ENCODE assay signal across 8 cellular contexts in genomic region chr3:48664313-48664644, GRCh38. TPM values are rescaled to one million over a fixed set of nuclear protein-coding genes. Genes with fewer than 3 reads are reported as not detected.
A peak's percentile ranks its signal among the peaks of the same experiment; 100 is the strongest.
DNase-seq lines count a peak whose midpoint lies in the region; ATAC-seq lines count a peak whose summit lies in the region.

No MANE protein-coding gene starts in this region.

- peaks cover 21% of the 10 kb centered on the region for H3K27me3 Mint-ChIP-seq in activated T-cell treated with anti-CD3 and anti-CD28 coated beads, Interleukin-2, amount 50 U/mL, for 4 hours (ENCODE audit: low read depth)
- peaks cover 13% of the 10 kb centered on the region for H3K27me3 Mint-ChIP-seq in activated CD4-positive, alpha-beta memory T cell treated with anti-CD3 and anti-CD28 coated beads for 36 hours
- H3K27me3 Mint-ChIP-seq in stimulated activated naive CD8-positive, alpha-beta T cell treated with anti-CD3 and anti-CD28 coated beads, Interleukin-15, amount 100 ng/mL, for 72 hours: peaks cover 45% of the 10 kb centered on the region

- no peak for ATAC-seq in activated T-cell treated with anti-CD3 and anti-CD28 coated beads, Interleukin-2, amount 50 U/mL, for 4 hours
- ATAC-seq in right cardiac atrium (no peak), HG03571 (IDR thresholded peaks at IDR 0.05; ENCODE audit: unreplicated experiment) (no peak)
- no peak for ATAC-seq in stimulated activated naive CD8-positive, alpha-beta T cell treated with anti-CD3 and anti-CD28 coated beads, Interleukin-15, amount 100 ng/mL, for 72 hours

- H3K9me3 Mint-ChIP-seq in activated T-cell treated with anti-CD3 and anti-CD28 coated beads, Interleukin-2, amount 50 U/mL, for 4 hours: no peaks in the 10 kb centered on the region
- H3K9me3 Mint-ChIP-seq in activated CD4-positive, alpha-beta memory T cell treated with anti-CD3 and anti-CD28 coated beads for 36 hours: no peaks in the 10 kb centered on the region
- no peaks in the 10 kb centered on the region for H3K9me3 Mint-ChIP-seq in stimulated activated naive CD8-positive, alpha-beta T cell treated with anti-CD3 and anti-CD28 coated beads, Interleukin-15, amount 100 ng/mL, for 72 hours

- H3K4me3 ChIP-seq in right cardiac atrium (ENCODE audit: low read length): no peak overlapping the region

- CTCF ChIA-PET in activated CD4-positive, alpha-beta memory T cell treated with anti-CD3 and anti-CD28 coated beads for 36 hours (lab: Charles Lee): interaction anchor here (1.0 to 2.3 kb wide), 5 partner anchors 17 to 235 kb away, joined by 3 to 11 read pairs (median 5); partner anchors contain the start of gene NCKIPSD

- peak overlapping the region; percentile 80 for H3K4me3 Mint-ChIP-seq in activated T-cell treated with anti-CD3 and anti-CD28 coated beads, Interleukin-2, amount 50 U/mL, for 4 hours
- H3K4me3 Mint-ChIP-seq in activated CD4-positive, alpha-beta memory T cell treated with anti-CD3 and anti-CD28 coated beads for 36 hours: peak overlapping the region; percentile 88
- H3K4me3 Mint-ChIP-seq in stimulated activated naive CD8-positive, alpha-beta T cell treated with anti-CD3 and anti-CD28 coated beads, Interleukin-15, amount 100 ng/mL, for 72 hours: peak overlapping the region; percentile 92

- WGBS in right cardiac atrium: 53% methylated on average over 11 of the region's 11 CpGs

- H3K36me3 Mint-ChIP-seq in activated T-cell treated with anti-CD3 and anti-CD28 coated beads, Interleukin-2, amount 50 U/mL, for 4 hours (ENCODE audit: insufficient read depth): no peaks in the 10 kb centered on the region
- H3K36me3 Mint-ChIP-seq in activated CD4-positive, alpha-beta memory T cell treated with anti-CD3 and anti-CD28 coated beads for 36 hours: peaks cover 6% of the 10 kb centered on the region

- no peaks in the 10 kb centered on the region for H3K27me3 ChIP-seq in right cardiac atrium (ENCODE audit: control insufficient read depth, insufficient read depth)

- peak overlapping the region; percentile 26 for H3K27ac ChIP-seq in right cardiac atrium (ENCODE audit: low read length)

- peaks cover 4% of the 10 kb centered on the region for H3K4me1 ChIP-seq in right cardiac atrium (ENCODE audit: control insufficient read depth, insufficient read depth, low read length)

- H3K4me1 Mint-ChIP-seq in activated T-cell treated with anti-CD3 and anti-CD28 coated beads, Interleukin-2, amount 50 U/mL, for 4 hours (ENCODE audit: low read depth): peaks cover 18% of the 10 kb centered on the region
- H3K4me1 Mint-ChIP-seq in activated CD4-positive, alpha-beta memory T cell treated with anti-CD3 and anti-CD28 coated beads for 36 hours (ENCODE audit: low read depth): peaks cover 15% of the 10 kb centered on the region
- H3K4me1 Mint-ChIP-seq in stimulated activated naive CD8-positive, alpha-beta T cell treated with anti-CD3 and anti-CD28 coated beads, Interleukin-15, amount 100 ng/mL, for 72 hours: peaks cover 33% of the 10 kb centered on the region

- DNase-seq in activated T-cell treated with anti-CD3 and anti-CD28 coated beads, Interleukin-2, amount 50 U/mL, for 4 hours: no peak
- no peak for DNase-seq in activated T-cell treated with anti-CD3 and anti-CD28 coated beads, Interleukin-2, amount 50 U/mL, for 1 hour
- DNase-seq in activated CD4-positive, alpha-beta memory T cell treated with anti-CD3 and anti-CD28 coated beads for 36 hours: no peak
- DNase-seq in right cardiac atrium: no peak
- no peak for DNase-seq in stimulated activated naive CD8-positive, alpha-beta T cell treated with anti-CD3 and anti-CD28 coated beads, Interleukin-15, amount 100 ng/mL, for 72 hours
- no peak for DNase-seq in stimulated activated CD4-positive, alpha-beta T cell treated with anti-CD3 and anti-CD28 coated beads, Interleukin-4, amount 100 ng/mL, for 1 hour
- DNase-seq in NCI-H446 treated with DMSO at 0.1 percent for 48 hours (lab: John Stamatoyannopoulos, UW): no peak

- no peaks in the 10 kb centered on the region for H3K9me3 ChIP-seq in right cardiac atrium (ENCODE audit: control insufficient read depth, low read length)

- intact Hi-C loops in activated CD4-positive, alpha-beta memory T cell treated with anti-CD3 and anti-CD28 coated beads for 36 hours (cut with micrococcal nuclease): loop anchor here (5.0 kb wide), 1 partner anchor 53 kb away; the partner anchor contains the start of gene IP6K2
- intact Hi-C loops in right cardiac atrium (cut with DNase I): no loop called here

- peak overlapping the region; percentile 74 for H3K27ac Mint-ChIP-seq in activated CD4-positive, alpha-beta memory T cell treated with anti-CD3 and anti-CD28 coated beads for 36 hours
- H3K27ac Mint-ChIP-seq in stimulated activated naive CD8-positive, alpha-beta T cell treated with anti-CD3 and anti-CD28 coated beads, Interleukin-15, amount 100 ng/mL, for 72 hours: peak overlapping the region in 1 of 2 donors; percentile 93

- POLR2A ChIA-PET in activated CD4-positive, alpha-beta memory T cell treated with anti-CD3 and anti-CD28 coated beads for 36 hours (lab: Charles Lee): interaction anchor here (0.5 to 4.0 kb wide), 4 partner anchors 22 to 343 kb away, joined by 3 to 11 read pairs (median 4); partner anchors contain the start of genes SLC26A6 and WDR6

RNA-seq across cellular contexts. Expression of gene CELSR3, which starts 1.6 kb away (rescaled TPM):
- total RNA-seq in activated T-cell treated with anti-CD3 and anti-CD28 coated beads, Interleukin-2, amount 50 U/mL, for 4 hours: 10 to 100 TPM; 11.0 to 15.0 (median 12.3) TPM
- total RNA-seq in activated CD4-positive, alpha-beta memory T cell treated with anti-CD3 and anti-CD28 coated beads for 36 hours: 1 to 10 TPM; 6.9 to 7.5 TPM
- under 1 TPM; 0.20 to 0.33 (median 0.27) TPM for total RNA-seq in right cardiac atrium
- 0.27 TPM for polyA plus RNA-seq in right cardiac atrium

RNA-seq across cellular contexts. Expression of gene NCKIPSD, which starts 21.4 kb away (rescaled TPM):
- total RNA-seq in activated T-cell treated with anti-CD3 and anti-CD28 coated beads, Interleukin-2, amount 50 U/mL, for 4 hours: 10 to 100 TPM; 21.3 to 24.3 (median 22.0) TPM
- total RNA-seq in activated CD4-positive, alpha-beta memory T cell treated with anti-CD3 and anti-CD28 coated beads for 36 hours: 10 to 100 TPM; 36.5 to 38.5 TPM
- 10 to 100 TPM; 31.1 to 49.8 (median 42.1) TPM for total RNA-seq in right cardiac atrium
- 32.5 TPM for polyA plus RNA-seq in right cardiac atrium

RNA-seq across cellular contexts. Expression of gene SLC26A6, which starts 29.0 kb away (rescaled TPM):
- total RNA-seq in activated T-cell treated with anti-CD3 and anti-CD28 coated beads, Interleukin-2, amount 50 U/mL, for 4 hours: 10 to 100 TPM; 14.4 to 17.5 (median 17.2) TPM
- total RNA-seq in activated CD4-positive, alpha-beta memory T cell treated with anti-CD3 and anti-CD28 coated beads for 36 hours: 10 to 100 TPM; 47.7 to 52.4 TPM
- 10 to 100 TPM in 3 of 4 donors, 1 to 10 TPM in 1; 8.6 to 15.4 (median 14.5) TPM for total RNA-seq in right cardiac atrium
- 12.0 TPM for polyA plus RNA-seq in right cardiac atrium

RNA-seq across cellular contexts. Expression of gene TMEM89, which starts 42.7 kb away (rescaled TPM):
- total RNA-seq in activated T-cell treated with anti-CD3 and anti-CD28 coated beads, Interleukin-2, amount 50 U/mL, for 4 hours: not detected
- under 1 TPM in 1 of 2 experiments, not detected in 1; 0.75 TPM for total RNA-seq in activated CD4-positive, alpha-beta memory T cell treated with anti-CD3 and anti-CD28 coated beads for 36 hours
- not detected for total RNA-seq in right cardiac atrium
- not detected for polyA plus RNA-seq in right cardiac atrium

RNA-seq across cellular contexts. Expression of gene IP6K2, which starts 52.7 kb away (rescaled TPM):
- total RNA-seq in activated T-cell treated with anti-CD3 and anti-CD28 coated beads, Interleukin-2, amount 50 U/mL, for 4 hours: 10 to 100 TPM; 39.9 to 45.9 (median 45.8) TPM
- total RNA-seq in activated CD4-positive, alpha-beta memory T cell treated with anti-CD3 and anti-CD28 coated beads for 36 hours: 10 to 100 TPM; 41.6 to 43.4 TPM
- 10 to 100 TPM; 21.2 to 43.2 (median 33.8) TPM for total RNA-seq in right cardiac atrium
- 57.8 TPM for polyA plus RNA-seq in right cardiac atrium

Comparison
In these comparisons a context has a peak if more than half of its experiments do, and no peak if none do; other contexts are left out.
1. RNA of gene CELSR3, which starts 1.6 kb away (total RNA-seq): 11.0 to 15.0 TPM in activated T-cell treated with anti-CD3 and anti-CD28 coated beads, Interleukin-2, amount 50 U/mL, for 4 hours and 6.9 to 7.5 TPM in activated CD4-positive, alpha-beta memory T cell treated with anti-CD3 and anti-CD28 coated beads for 36 hours; 0.20 to 0.33 TPM in right cardiac atrium; every median in the first group is over 4 times any median in the second.
2. Peak in every context shown above with its lines, with median percentiles within 50 percentile points of each other: H3K4me3 Mint-ChIP-seq.